In genomic region chr4:35754047-35754446, GRCh38 we compare ENCODE assay signal across 1 cellular context.
TF ChIP-seq lines count a peak whose summit lies in the region.

No MANE protein-coding gene starts in this region.

TF ChIP-seq in HepG2, 621 proteins besides CTCF, POLR2A, EP300 and RAD21 (continued from another document):
- TF ChIP-seq TBX3 (IDR thresholded peaks at IDR 0.05; ENCODE audit: borderline replicate concordance) (no peak), HDAC2 (CRISPR knock-in tag; IDR thresholded peaks at IDR 0.05) (0 out of 2 replicates have a peak, but pooled peaks have one; percentile 16), CEBPB (IDR thresholded peaks at IDR 0.05; ENCODE audit: borderline replicate concordance, low read depth, low read length) (peak; percentile 59), HMG20A (CRISPR knock-in tag; IDR thresholded peaks at IDR 0.05; ENCODE audit: borderline replicate concordance) (peak; percentile 72), ZSCAN31 (CRISPR knock-in tag; IDR thresholded peaks at IDR 0.05; ENCODE audit: low read depth) (no peak), ZNF598 (CRISPR knock-in tag; IDR thresholded peaks at IDR 0.05; ENCODE audit: borderline replicate concordance) (no peak), ZNF234 (CRISPR knock-in tag; conservative IDR thresholded peaks at IDR 0.05) (no peak), ARNT (IDR thresholded peaks at IDR 0.05) (no peak), ZFP36 (IDR thresholded peaks at IDR 0.05; ENCODE audit: borderline replicate concordance, low read depth, low read length, partially characterized antibody) (no peak), FIP1L1 (IDR thresholded peaks at IDR 0.05; ENCODE audit: borderline replicate concordance, insufficient read depth, low read depth, low read length) (no peak), SPEN (CRISPR knock-in tag; IDR thresholded peaks at IDR 0.05; ENCODE audit: low read depth) (no peak), ZNF678 (CRISPR knock-in tag; IDR thresholded peaks at IDR 0.05) (no peak), RXRB (CRISPR knock-in tag; IDR thresholded peaks at IDR 0.05; ENCODE audit: borderline replicate concordance) (0 out of 2 replicates have a peak, but pooled peaks have one; percentile 14), PHF8 (CRISPR knock-in tag; IDR thresholded peaks at IDR 0.05) (no peak), JDP2 (CRISPR knock-in tag; IDR thresholded peaks at IDR 0.05; ENCODE audit: borderline replicate concordance) (no peak), PRPF4 (IDR thresholded peaks at IDR 0.05; ENCODE audit: low read depth, low read length, poor library complexity, severe bottlenecking) (no peak), ZNF672 (CRISPR knock-in tag; IDR thresholded peaks at IDR 0.05) (no peak), SIX4 (CRISPR knock-in tag; IDR thresholded peaks at IDR 0.05) (no peak), ZFP41 (CRISPR knock-in tag; IDR thresholded peaks at IDR 0.05; ENCODE audit: borderline replicate concordance) (no peak), ISL2 (CRISPR knock-in tag; IDR thresholded peaks at IDR 0.05) (peak; percentile 64; the same call in 1 of the 2 replicates), ATF6 (CRISPR knock-in tag; conservative IDR thresholded peaks at IDR 0.05) (no peak), HNF1B (CRISPR knock-in tag; IDR thresholded peaks at IDR 0.05) (no peak), SOX13 (IDR thresholded peaks at IDR 0.05) (no peak), SOX13 (CRISPR knock-in tag; conservative IDR thresholded peaks at IDR 0.05 in 1 of 2, IDR thresholded peaks at IDR 0.05 in 1 of 2) (peak in 1 of 2 experiments; percentile 58; a peak in 2 of 4 replicates), ZNF75D (CRISPR knock-in tag; IDR thresholded peaks at IDR 0.05; ENCODE audit: borderline replicate concordance) (no peak), FOXA3 (CRISPR knock-in tag; IDR thresholded peaks at IDR 0.05) (0 out of 2 replicates have a peak, but pooled peaks have one; percentile 45), HNF4A (CRISPR knock-in tag; IDR thresholded peaks at IDR 0.05) (peak; percentile 83)
